ENCODE assay signal across 27 cellular contexts in the genomic region with DNA sequence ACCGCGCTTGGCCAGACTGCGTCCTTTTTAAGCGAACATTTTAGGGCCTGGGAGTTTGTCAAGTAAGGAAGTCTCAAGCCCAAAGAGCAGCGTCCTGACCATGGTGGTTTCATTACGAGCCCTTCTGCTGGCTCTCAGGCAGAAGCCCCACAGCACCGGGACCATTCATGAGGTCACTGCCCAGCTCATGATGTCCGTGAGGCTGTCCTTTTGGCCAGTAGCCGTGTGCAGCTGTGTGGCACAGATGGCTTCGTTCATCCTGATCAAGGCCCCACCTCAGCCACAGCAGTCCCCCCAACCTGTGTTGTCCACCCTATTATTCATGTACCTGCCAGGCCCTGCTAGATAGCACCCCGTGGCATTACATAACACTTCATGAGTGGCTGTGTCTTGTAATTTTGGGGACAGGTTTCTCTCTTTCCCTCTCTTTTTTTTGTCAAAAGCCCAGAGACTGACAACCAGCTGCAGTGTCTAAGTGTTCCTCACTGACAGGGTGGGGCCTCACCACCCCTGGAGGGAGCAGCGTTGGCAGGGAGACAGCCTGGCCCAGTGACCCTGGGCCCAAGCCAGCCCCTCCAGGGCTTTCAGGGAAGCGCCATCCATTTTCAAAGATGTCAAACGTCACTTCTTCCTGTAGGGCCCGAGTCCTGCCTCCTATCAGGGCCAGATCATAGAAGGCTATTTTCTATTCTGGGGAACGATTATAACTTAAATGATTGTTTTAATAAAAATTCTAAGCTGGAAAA. TPM values are rescaled to one million over a fixed set of nuclear protein-coding genes. Genes with fewer than 3 reads are reported as not detected.
"Had no signal": no experiment of that assay in that cellular context is flagged by ENCODE, and none has a peak within 500 bp of the region (broad histone marks: within the 10 kb centered on the region; RNA-seq: fewer than 3 reads in every experiment).

No MANE protein-coding gene starts in this region.

- H3K27ac Mint-ChIP-seq: activated CD4-positive, alpha-beta memory T cell treated with anti-CD3 and anti-CD28 coated beads for 36 hours; activated T-cell treated with anti-CD3 and anti-CD28 coated beads, Interleukin-2, amount 50 U/mL, for 72 hours; effector memory CD8-positive, alpha-beta T cell; nephron; stimulated activated naive B cell treated with anti-CD40 and anti-IgM and Interleukin-4, amounts not matched to agents 10 μg/mL and 1 μg/mL and 100 μg/mL, for 72 hours had no signal

- H3K9me3 ChIP-seq: esophagus muscularis mucosa, gastrocnemius medialis, heart right ventricle, sigmoid colon, vagina had no signal

- H3K4me2 ChIP-seq: smooth muscle cell had no signal

- H3K27ac ChIP-seq: esophagus muscularis mucosa, gastrocnemius medialis, heart right ventricle, sigmoid colon, vagina had no signal

- H3K36me3 ChIP-seq: gastrocnemius medialis had no signal

- H3K4me3 Mint-ChIP-seq: activated CD4-positive, alpha-beta memory T cell treated with anti-CD3 and anti-CD28 coated beads for 36 hours; activated naive CD4-positive, alpha-beta T cell treated with anti-CD3 and anti-CD28 coated beads, Interleukin-2, amount 10 ng/mL, durations not matched to agents 7 days and 5 days; activated T-cell treated with anti-CD3 and anti-CD28 coated beads, Interleukin-2, amount 50 U/mL, for 72 hours; central memory CD8-positive, alpha-beta T cell; effector memory CD8-positive, alpha-beta T cell; nephron; stimulated activated naive B cell treated with anti-CD40 and anti-IgM and Interleukin-4, amounts not matched to agents 10 μg/mL and 1 μg/mL and 100 μg/mL, for 72 hours had no signal

- H3K9me3 Mint-ChIP-seq: activated CD4-positive, alpha-beta memory T cell treated with anti-CD3 and anti-CD28 coated beads for 36 hours; activated naive CD4-positive, alpha-beta T cell treated with anti-CD3 and anti-CD28 coated beads, Interleukin-2, amount 10 ng/mL, durations not matched to agents 7 days and 5 days; activated T-cell treated with anti-CD3 and anti-CD28 coated beads, Interleukin-2, amount 50 U/mL, for 72 hours; central memory CD8-positive, alpha-beta T cell; effector memory CD8-positive, alpha-beta T cell; nephron; stimulated activated naive B cell treated with anti-CD40 and anti-IgM and Interleukin-4, amounts not matched to agents 10 μg/mL and 1 μg/mL and 100 μg/mL, for 72 hours had no signal

- H3K4me3 ChIP-seq: dorsolateral prefrontal cortex, esophagus muscularis mucosa, gastrocnemius medialis, heart right ventricle, sigmoid colon, smooth muscle cell, vagina had no signal

- ATAC-seq: activated T-cell treated with anti-CD3 and anti-CD28 coated beads, Interleukin-2, amount 50 U/mL, for 72 hours; effector memory CD8-positive, alpha-beta T cell; gastrocnemius medialis; heart right ventricle; left cardiac atrium; stimulated activated naive B cell treated with anti-CD40 and anti-IgM and Interleukin-4, amounts not matched to agents 10 μg/mL and 1 μg/mL and 100 μg/mL, for 72 hours had no signal

- H3K27me3 ChIP-seq: dorsolateral prefrontal cortex, gastrocnemius medialis, vagina had no signal

- H3K4me1 Mint-ChIP-seq: central memory CD8-positive, alpha-beta T cell had no signal

- DNase-seq: activated CD4-positive, alpha-beta memory T cell treated with anti-CD3 and anti-CD28 coated beads for 36 hours; activated CD4-positive, alpha-beta T cell treated with anti-CD3 and anti-CD28 coated beads for 48 hours; activated effector memory CD4-positive, alpha-beta T cell treated with anti-CD3 and anti-CD28 coated beads, Interleukin-2, amount 50 U/mL, for 16 hours; activated naive CD4-positive, alpha-beta T cell treated with anti-CD3 and anti-CD28 coated beads, Interleukin-2, amount 10 ng/mL, durations not matched to agents 7 days and 5 days; activated T-cell treated with anti-CD3 and anti-CD28 coated beads, Interleukin-2, amount 50 U/mL, for 72 hours; aorta; dorsolateral prefrontal cortex; effector memory CD8-positive, alpha-beta T cell; gastrocnemius medialis; heart right ventricle; islet precursor cell; left cardiac atrium; mesenchymal stem cell; posterior cingulate gyrus; retina; sigmoid colon; stimulated activated CD4-positive, alpha-beta T cell treated with anti-CD3 and anti-CD28 coated beads, Interleukin-2, amount 100 ng/mL, for 48 hours; stimulated activated CD8-positive, alpha-beta memory T cell treated with anti-CD3 and anti-CD28 coated beads, Interleukin-4, amount 100 ng/mL, for 48 hours; stimulated activated naive B cell treated with anti-CD40 and anti-IgM and Interleukin-4, amounts not matched to agents 10 μg/mL and 1 μg/mL and 100 μg/mL, for 72 hours; trophoblast cell had no signal

- H3K27me3 Mint-ChIP-seq: central memory CD8-positive, alpha-beta T cell had no signal

RNA-seq across cellular contexts. Expression of gene CABP7, which starts 21.8 kb away (rescaled TPM):
- total RNA-seq: aorta; gastrocnemius medialis; heart right ventricle; left cardiac atrium; lower leg skin; smooth muscle cell; T-helper 2 cell treated with Interferon-gamma antibody and Interleukin-4, amounts not matched to agents 100 ng/mL and 5 ng/mL, for 36 hours; vagina had no signal
- polyA plus RNA-seq: smooth muscle cell had no signal
